Comparison of ENCODE assay signal across 1 cellular context in the genomic region with DNA sequence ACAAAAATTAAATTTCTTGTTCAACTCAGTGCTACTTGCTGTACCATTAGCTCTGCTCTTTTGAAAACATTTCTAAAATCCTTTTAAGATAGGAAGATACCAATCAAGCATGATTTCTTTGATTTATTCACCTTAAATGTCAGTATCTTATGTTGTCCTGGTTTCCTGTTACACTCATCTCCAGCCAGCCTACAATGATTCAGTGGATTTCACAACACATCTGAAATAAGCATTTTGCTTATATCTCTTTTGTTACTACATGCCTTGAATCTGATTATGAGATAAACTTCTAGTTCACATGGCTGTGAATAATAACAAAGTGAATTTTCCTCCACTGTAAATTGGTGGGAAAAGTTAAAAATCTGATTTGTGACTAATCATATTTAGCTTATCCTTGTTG.
TF ChIP-seq lines count a peak whose summit lies in the region.

No MANE protein-coding gene starts in this region.

TF ChIP-seq in SK-N-SH, 30 proteins besides CTCF, POLR2A, EP300 and RAD21 (continued from another document):
- TF ChIP-seq, protein P1, sequence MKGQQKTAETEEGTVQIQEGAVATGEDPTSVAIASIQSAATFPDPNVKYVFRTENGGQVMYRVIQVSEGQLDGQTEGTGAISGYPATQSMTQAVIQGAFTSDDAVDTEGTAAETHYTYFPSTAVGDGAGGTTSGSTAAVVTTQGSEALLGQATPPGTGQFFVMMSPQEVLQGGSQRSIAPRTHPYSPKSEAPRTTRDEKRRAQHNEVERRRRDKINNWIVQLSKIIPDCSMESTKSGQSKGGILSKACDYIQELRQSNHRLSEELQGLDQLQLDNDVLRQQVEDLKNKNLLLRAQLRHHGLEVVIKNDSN (IDR thresholded peaks at IDR 0.05; ENCODE audit: borderline replicate concordance, low read depth), result no peak
- no peak for TF ChIP-seq GATA2 (CRISPR knock-in tag; IDR thresholded peaks at IDR 0.05)
- TF ChIP-seq, protein P2, sequence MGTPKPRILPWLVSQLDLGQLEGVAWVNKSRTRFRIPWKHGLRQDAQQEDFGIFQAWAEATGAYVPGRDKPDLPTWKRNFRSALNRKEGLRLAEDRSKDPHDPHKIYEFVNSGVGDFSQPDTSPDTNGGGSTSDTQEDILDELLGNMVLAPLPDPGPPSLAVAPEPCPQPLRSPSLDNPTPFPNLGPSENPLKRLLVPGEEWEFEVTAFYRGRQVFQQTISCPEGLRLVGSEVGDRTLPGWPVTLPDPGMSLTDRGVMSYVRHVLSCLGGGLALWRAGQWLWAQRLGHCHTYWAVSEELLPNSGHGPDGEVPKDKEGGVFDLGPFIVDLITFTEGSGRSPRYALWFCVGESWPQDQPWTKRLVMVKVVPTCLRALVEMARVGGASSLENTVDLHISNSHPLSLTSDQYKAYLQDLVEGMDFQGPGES (IDR thresholded peaks at IDR 0.05; ENCODE audit: low read depth, low read length), result no peak
- TF ChIP-seq FOXJ3 (CRISPR knock-in tag; IDR thresholded peaks at IDR 0.05), result no peak
- TF ChIP-seq YY1 (IDR thresholded peaks at IDR 0.05; ENCODE audit: low read depth), result no peak
- TF ChIP-seq MXI1 (IDR thresholded peaks at IDR 0.05; ENCODE audit: low read depth, low read length), result no peak
- TF ChIP-seq GABPA (IDR thresholded peaks at IDR 0.05; ENCODE audit: low read depth), result no peak
- no peak for TF ChIP-seq TAF1 (IDR thresholded peaks at IDR 0.05; ENCODE audit: borderline replicate concordance, low read depth, low read length)
- no peak for TF ChIP-seq ZBTB33 (IDR thresholded peaks at IDR 0.05; ENCODE audit: borderline replicate concordance, low read depth)
- no peak for TF ChIP-seq USF2 (IDR thresholded peaks at IDR 0.05; ENCODE audit: borderline replicate concordance, low read depth, low read length)
